ENCODE assay signal across 8 cellular contexts in genomic region chr3:137970914-137971831, GRCh38. TPM values are rescaled to one million over a fixed set of nuclear protein-coding genes. Genes with fewer than 3 reads are reported as not detected.
A peak's percentile ranks its signal among the peaks of the same experiment; 100 is the strongest.
DNase-seq lines count a peak whose midpoint lies in the region; ATAC-seq and TF ChIP-seq lines count a peak whose summit lies in the region.

No MANE protein-coding gene starts in this region.

- intact Hi-C loops in psoas muscle (cut with DNase I), result loop anchor here (5.0 kb wide), 2 partner anchors 864 to 869 kb away; no protein-coding TSS in a partner anchor

- H3K4me3 ChIP-seq in GM06990 (replicated peaks; ENCODE audit: low read depth, low read length), result no peak overlapping the region
- no peak overlapping the region for H3K4me3 ChIP-seq in HAP-1
- no peak overlapping the region for H3K4me3 ChIP-seq in MM.1S (ENCODE audit: low read length)
- H3K4me3 ChIP-seq in cardiac muscle cell, result no peak overlapping the region
- no peak overlapping the region for H3K4me3 ChIP-seq in psoas muscle

- H3K27ac Mint-ChIP-seq in activated naive CD4-positive, alpha-beta T cell treated with anti-CD3 and anti-CD28 coated beads, Interleukin-2, amount 10 ng/mL, durations not matched to agents 7 days and 5 days, result no peak overlapping the region

- H3K4me1 Mint-ChIP-seq in activated naive CD4-positive, alpha-beta T cell treated with anti-CD3 and anti-CD28 coated beads, Interleukin-2, amount 10 ng/mL, durations not matched to agents 7 days and 5 days, result no peaks in the 10 kb centered on the region

- TF ChIP-seq CTCF in GM06990 (IDR thresholded peaks at IDR 0.05; ENCODE audit: insufficient read depth, low read length, poor library complexity, severe bottlenecking) (peak; percentile 94), MM.1S (IDR thresholded peaks at IDR 0.05; ENCODE audit: low read length) (peak; percentile 87), cardiac muscle cell (IDR thresholded peaks at IDR 0.05; ENCODE audit: low read depth, low read length) (peak; percentile 91), psoas muscle (IDR thresholded peaks at IDR 0.05) (peak; percentile 67)

- H3K4me2 ChIP-seq in MM.1S (ENCODE audit: low read depth, low read length), result peak overlapping the region; percentile 48; the same call in 1 of the 2 replicates

- H3K9me3 ChIP-seq in HAP-1, result no peaks in the 10 kb centered on the region; the same call in 1 of the 2 replicates
- no peaks in the 10 kb centered on the region for H3K9me3 ChIP-seq in MM.1S (replicated peaks; ENCODE audit: insufficient read depth, low read length)
- H3K9me3 ChIP-seq in cardiac muscle cell (ENCODE audit: low read depth), result no peaks in the 10 kb centered on the region
- no peaks in the 10 kb centered on the region for H3K9me3 ChIP-seq in psoas muscle

- WGBS in psoas muscle, 3 donors, result 16% methylated on average over 18 of the region's 18 CpGs

- H3F3A ChIP-seq in MM.1S (ENCODE audit: insufficient read depth, low read length), result no peaks in the 10 kb centered on the region

- H4K20me1 ChIP-seq in MM.1S (ENCODE audit: insufficient read depth, low read length), result no peaks in the 10 kb centered on the region

- DNase-seq in GM06990 (ENCODE audit: extremely low read depth, insufficient read length), result peak; percentile 30
- peak; percentile 60 to 89 for DNase-seq in HAP-1 (ENCODE audit: low spot score in 2 of 2)
- peak; percentile 53 for DNase-seq in MM.1S
- DNase-seq in SHP77 treated with DMSO at 0.1 percent for 48 hours (lab: John Stamatoyannopoulos, UW), result peak; percentile 23
- DNase-seq in activated naive CD4-positive, alpha-beta T cell treated with anti-CD3 and anti-CD28 coated beads, Interleukin-2, amount 10 ng/mL, durations not matched to agents 7 days and 5 days, result peak; percentile 73
- DNase-seq in cardiac muscle cell (ENCODE audit: low read depth in 1 of 2, low spot score in 1 of 2), result peak; percentile 72 to 88
- peak; percentile 68 to 78 for DNase-seq in psoas muscle

- H3K27me3 ChIP-seq in GM06990 (replicated peaks; ENCODE audit: control insufficient read depth, insufficient read depth, low read length) (no peaks in the 10 kb centered on the region), HAP-1 (ENCODE audit: low read depth) (no peaks in the 10 kb centered on the region), MM.1S (replicated peaks; ENCODE audit: insufficient read depth, low read length) (no peaks in the 10 kb centered on the region), cardiac muscle cell (peaks cover 5% of the 10 kb centered on the region), psoas muscle (ENCODE audit: insufficient read depth in 3 of 3, low read length in 2 of 3) (no peaks in the 10 kb centered on the region)

- no peak overlapping the region for H3K27ac ChIP-seq in MM.1S (ENCODE audit: low read length)
- H3K27ac ChIP-seq in cardiac muscle cell, result no peak overlapping the region
- no peak overlapping the region for H3K27ac ChIP-seq in psoas muscle

- no peak overlapping the region for H3K4me3 Mint-ChIP-seq in activated naive CD4-positive, alpha-beta T cell treated with anti-CD3 and anti-CD28 coated beads, Interleukin-2, amount 10 ng/mL, durations not matched to agents 7 days and 5 days

- peaks cover 14% of the 10 kb centered on the region for H3K27me3 Mint-ChIP-seq in activated naive CD4-positive, alpha-beta T cell treated with anti-CD3 and anti-CD28 coated beads, Interleukin-2, amount 10 ng/mL, durations not matched to agents 7 days and 5 days

- no peaks in the 10 kb centered on the region for H3K9me3 Mint-ChIP-seq in activated naive CD4-positive, alpha-beta T cell treated with anti-CD3 and anti-CD28 coated beads, Interleukin-2, amount 10 ng/mL, durations not matched to agents 7 days and 5 days

- no peaks in the 10 kb centered on the region for H3K9me2 ChIP-seq in MM.1S (replicated peaks; ENCODE audit: insufficient read depth, low read length)

- H3K79me2 ChIP-seq in MM.1S (ENCODE audit: low read length), result no peaks in the 10 kb centered on the region

- H3K9ac ChIP-seq in MM.1S (ENCODE audit: low read length), result no peak overlapping the region

- peak overlapping the region; percentile 54 for H2AFZ ChIP-seq in MM.1S (ENCODE audit: low read length)

- in situ Hi-C loops in HAP-1 (cut with MboI; ENCODE audit: low sequenced_read_pairs), result no loop called here

- no peaks in the 10 kb centered on the region for H3K36me3 Mint-ChIP-seq in activated naive CD4-positive, alpha-beta T cell treated with anti-CD3 and anti-CD28 coated beads, Interleukin-2, amount 10 ng/mL, durations not matched to agents 7 days and 5 days

- H3K36me3 ChIP-seq in GM06990 (ENCODE audit: control insufficient read depth, insufficient read depth, low read length) (no peaks in the 10 kb centered on the region), HAP-1 (replicated peaks) (no peaks in the 10 kb centered on the region), MM.1S (replicated peaks; ENCODE audit: insufficient read depth, low read length) (no peaks in the 10 kb centered on the region), cardiac muscle cell (no peaks in the 10 kb centered on the region), psoas muscle (ENCODE audit: insufficient read depth in 1 of 2, low read depth in 1 of 2) (no peaks in the 10 kb centered on the region)

- no peaks in the 10 kb centered on the region for H3K4me1 ChIP-seq in HAP-1
- no peaks in the 10 kb centered on the region for H3K4me1 ChIP-seq in MM.1S (ENCODE audit: low read length)
- no peaks in the 10 kb centered on the region for H3K4me1 ChIP-seq in cardiac muscle cell (ENCODE audit: low read depth)
- H3K4me1 ChIP-seq in psoas muscle, result no peaks in the 10 kb centered on the region

- ATAC-seq in psoas muscle, result peak in 3 of 4 donors; percentile 69 to 79 (median 71)
- ATAC-seq in GM21528 (IDR thresholded peaks at IDR 0.05; ENCODE audit: low FRiP score, unreplicated experiment), result no peak

- CTCF ChIA-PET in activated naive CD4-positive, alpha-beta T cell treated with anti-CD3 and anti-CD28 coated beads, Interleukin-2, amount 10 ng/mL, durations not matched to agents 7 days and 5 days (lab: Charles Lee), result interaction anchor here (0.5 to 3.4 kb wide), 8 partner anchors 13 to 939 kb away, joined by 3 to 11 read pairs (median 3); no protein-coding TSS in a partner anchor

RNA-seq across cellular contexts. Expression of gene CLDN18, which starts 38.8 kb away (rescaled TPM):
- 0.07 TPM in 1 of 2 replicates, not detected in the other for total RNA-seq in cardiac muscle cell
- 0.26 and 0.69 TPM in 2 replicates for polyA plus RNA-seq in cardiac muscle cell
- total RNA-seq in psoas muscle, result not detected
- under 1 TPM in 1 of 3 donors, not detected in 2; 0.03 TPM for polyA plus RNA-seq in psoas muscle

Comparison
In these comparisons a context has a peak if more than half of its experiments do, and no peak if none do; other contexts are left out.
1. DNase-seq: peak in every context shown above with its lines; median percentile 80 in cardiac muscle cell; 74 in HAP-1; 73 in activated naive CD4-positive, alpha-beta T cell treated with anti-CD3 and anti-CD28 coated beads, Interleukin-2, amount 10 ng/mL, durations not matched to agents 7 days and 5 days; 73 in psoas muscle; 53 in MM.1S; 30 in GM06990; 23 in SHP77 treated with DMSO at 0.1 percent for 48 hours.